In the genomic region with DNA sequence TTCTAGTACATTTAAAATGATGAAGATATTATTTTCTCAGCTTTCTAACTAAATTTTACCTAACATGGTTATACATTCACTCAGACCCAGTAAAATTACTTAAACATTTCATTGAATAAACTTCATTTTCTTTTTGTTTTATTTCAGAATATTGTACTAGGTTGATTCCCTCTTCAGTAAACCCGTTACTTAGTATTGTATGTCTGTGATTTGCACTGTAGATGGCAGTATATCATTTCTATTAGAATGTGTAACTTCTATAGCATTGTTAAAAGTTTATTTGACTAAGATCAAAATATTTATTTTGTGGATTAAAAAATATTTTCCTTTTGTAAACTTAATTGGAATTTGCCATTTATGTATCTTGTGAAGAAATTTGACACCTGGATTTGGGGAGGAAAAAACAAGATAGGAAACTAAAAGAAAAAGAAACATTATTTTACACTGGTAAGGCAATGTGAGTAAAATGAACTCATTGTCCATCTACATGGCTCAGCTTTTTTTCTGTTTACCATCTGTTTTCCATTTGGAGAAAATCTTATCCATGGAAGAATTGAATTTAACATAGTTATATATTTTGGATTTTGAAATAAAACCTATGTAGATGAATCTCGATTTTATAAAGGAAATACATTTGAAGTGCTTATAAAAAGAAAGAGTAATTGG, we compare ENCODE assay signal across 8 cellular contexts.
DNase-seq lines count a peak whose midpoint lies in the region; ATAC-seq lines count a peak whose summit lies in the region.
"Not testable (repeated sequence)": the region's sequence is repeated elsewhere in the genome, so short reads cannot be mapped to it uniquely, and the experiment has no call there.

No MANE protein-coding gene starts in this region.

- peak; percentile 44 for DNase-seq in CD1c-positive myeloid dendritic cell (ENCODE audit: extremely low spot score)
- DNase-seq in NCI-H1092 treated with DMSO at 0.1 percent for 48 hours (lab: John Stamatoyannopoulos, UW), result peak; percentile 39
- peak; percentile 37 for DNase-seq in SIG-M5 treated with dmso at 0.1 percent for 504 hours (lab: John Stamatoyannopoulos, UW; ENCODE audit: unreplicated experiment)
- DNase-seq in dedifferentiated amniotic fluid mesenchymal stem cell (ENCODE audit: extremely low spot score), result peak; percentile 51
- DNase-seq in hepatic stellate cell (ENCODE audit: low spot score), result peak; percentile 2
- DNase-seq in skeletal muscle cell (ENCODE audit: low read depth), result peak; percentile 4

- ATAC-seq in GM18858 (IDR thresholded peaks at IDR 0.05; ENCODE audit: unreplicated experiment) (peak; percentile 84), HG03064 (IDR thresholded peaks at IDR 0.05; ENCODE audit: low read depth, unreplicated experiment) (peak; percentile 67)

- H3K4me3 ChIP-seq in skeletal muscle cell (ENCODE audit: low read depth, low read length), result not testable (repeated sequence)
